ENCODE assay signal across 2 cellular contexts in genomic region chr2:30374380-30374779, GRCh38.
TF ChIP-seq lines count a peak whose summit lies in the region.

No MANE protein-coding gene starts in this region.

TF ChIP-seq in IMR-90, 13 proteins besides CTCF, POLR2A, EP300 and RAD21:
- TF ChIP-seq ELK1 (IDR thresholded peaks at IDR 0.05; ENCODE audit: borderline replicate concordance, low read depth, low read length): no peak
- no peak for TF ChIP-seq NFE2L2 (IDR thresholded peaks at IDR 0.05; ENCODE audit: low read depth, low read length)
- TF ChIP-seq RFX5 (IDR thresholded peaks at IDR 0.05; ENCODE audit: low read depth, low read length): no peak
- no peak for TF ChIP-seq MXI1 (IDR thresholded peaks at IDR 0.05; ENCODE audit: borderline replicate concordance, low read depth, low read length)
- no peak for TF ChIP-seq CEBPB (IDR thresholded peaks at IDR 0.05; ENCODE audit: low read depth, low read length)
- no peak for TF ChIP-seq CHD1 (IDR thresholded peaks at IDR 0.05; ENCODE audit: low read depth, low read length)
- no peak for TF ChIP-seq BHLHE40 (IDR thresholded peaks at IDR 0.05; ENCODE audit: low read depth, low read length)
- no peak for TF ChIP-seq MAZ (IDR thresholded peaks at IDR 0.05; ENCODE audit: borderline replicate concordance, low read depth, low read length)
- TF ChIP-seq MAFK (IDR thresholded peaks at IDR 0.05; ENCODE audit: low read depth, low read length): no peak
- TF ChIP-seq SMC3 (IDR thresholded peaks at IDR 0.05; ENCODE audit: low read depth, low read length): no peak
- TF ChIP-seq RCOR1 (IDR thresholded peaks at IDR 0.05; ENCODE audit: insufficient replicate concordance, low read length): no peak
- no peak for TF ChIP-seq FOS (IDR thresholded peaks at IDR 0.05; ENCODE audit: low read depth, low read length)
- no peak for TF ChIP-seq USF2 (IDR thresholded peaks at IDR 0.05; ENCODE audit: low read depth, low read length)

TF ChIP-seq in K562, 482 proteins besides CTCF, POLR2A, EP300 and RAD21 (continued from another document):
- TF ChIP-seq MCM2 (IDR thresholded peaks at IDR 0.05; ENCODE audit: low read depth) (no peak), TCF7 (IDR thresholded peaks at IDR 0.05; ENCODE audit: borderline replicate concordance) (no peak), SIN3A (IDR thresholded peaks at IDR 0.05; ENCODE audit: borderline replicate concordance in 2 of 2, control insufficient read depth in 1 of 2, low read depth in 2 of 2, low read length in 2 of 2) (no peak), DDX20 (tag; IDR thresholded peaks at IDR 0.05; ENCODE audit: low read depth) (no peak), ZC3H8 (IDR thresholded peaks at IDR 0.05) (no peak), MYC (IDR thresholded peaks at IDR 0.05; ENCODE audit: low read depth, low read length) (no peak), MYC (CRISPR knock-in tag; IDR thresholded peaks at IDR 0.05; ENCODE audit: borderline replicate concordance, low read depth) (no peak), ZBTB17 (CRISPR knock-in tag; IDR thresholded peaks at IDR 0.05) (no peak), PHF8 (IDR thresholded peaks at IDR 0.05; ENCODE audit: borderline replicate concordance, low read length) (no peak), ZNF785 (CRISPR knock-in tag; IDR thresholded peaks at IDR 0.05) (no peak), ERF (CRISPR knock-in tag; IDR thresholded peaks at IDR 0.05) (no peak), CBFA2T2 (conservative IDR thresholded peaks at IDR 0.05) (no peak)
